7 cellular contexts compared by ENCODE assay signal in genomic region chr18:44733069-44733753, GRCh38. TPM values are rescaled to one million over a fixed set of nuclear protein-coding genes. Genes with fewer than 3 reads are reported as not detected.
DNase-seq lines count a peak whose midpoint lies in the region; ATAC-seq and TF ChIP-seq lines count a peak whose summit lies in the region.

No MANE protein-coding gene starts in this region.

- no peak overlapping the region for H3K4me3 ChIP-seq in fibroblast of the aortic adventitia (ENCODE audit: low read depth, low read length)

- TF ChIP-seq CTCF in fibroblast of the aortic adventitia (IDR thresholded peaks at IDR 0.05; ENCODE audit: insufficient read depth, low read length) (no peak), GM13977 (IDR thresholded peaks at IDR 0.05; ENCODE audit: extremely low read depth, insufficient read depth, missing control alignments) (no peak)

- ATAC-seq in HG03097 (IDR thresholded peaks at IDR 0.05; ENCODE audit: low FRiP score, unreplicated experiment): no peak
- no peak for ATAC-seq in GM18868 (IDR thresholded peaks at IDR 0.05; ENCODE audit: unreplicated experiment)

- DNase-seq in HK-2 (ENCODE audit: unreplicated experiment) (peak; percentile 57), SKM-1 (lab: John Stamatoyannopoulos, UW; ENCODE audit: unreplicated experiment) (peak; percentile 23), fibroblast of the aortic adventitia (ENCODE audit: low read depth) (peak; percentile 74), smooth muscle cell of the brain vasculature (ENCODE audit: low read depth, low spot score) (peak; percentile 37), GM13977 (ENCODE audit: low spot score) (no peak)

- in situ Hi-C loops in GM13977 (cut with MboI; ENCODE audit: low pct_unique_long_range_greater_than_20kb, low sequenced_read_pairs, unreplicated experiment): no loop called here

RNA-seq across cellular contexts. Expression of gene SETBP1, which starts 52.5 kb away (rescaled TPM):
- 10.5 and 15.0 TPM in 2 replicates for total RNA-seq in fibroblast of the aortic adventitia (ENCODE audit: low replicate concordance)
